In the genomic region with DNA sequence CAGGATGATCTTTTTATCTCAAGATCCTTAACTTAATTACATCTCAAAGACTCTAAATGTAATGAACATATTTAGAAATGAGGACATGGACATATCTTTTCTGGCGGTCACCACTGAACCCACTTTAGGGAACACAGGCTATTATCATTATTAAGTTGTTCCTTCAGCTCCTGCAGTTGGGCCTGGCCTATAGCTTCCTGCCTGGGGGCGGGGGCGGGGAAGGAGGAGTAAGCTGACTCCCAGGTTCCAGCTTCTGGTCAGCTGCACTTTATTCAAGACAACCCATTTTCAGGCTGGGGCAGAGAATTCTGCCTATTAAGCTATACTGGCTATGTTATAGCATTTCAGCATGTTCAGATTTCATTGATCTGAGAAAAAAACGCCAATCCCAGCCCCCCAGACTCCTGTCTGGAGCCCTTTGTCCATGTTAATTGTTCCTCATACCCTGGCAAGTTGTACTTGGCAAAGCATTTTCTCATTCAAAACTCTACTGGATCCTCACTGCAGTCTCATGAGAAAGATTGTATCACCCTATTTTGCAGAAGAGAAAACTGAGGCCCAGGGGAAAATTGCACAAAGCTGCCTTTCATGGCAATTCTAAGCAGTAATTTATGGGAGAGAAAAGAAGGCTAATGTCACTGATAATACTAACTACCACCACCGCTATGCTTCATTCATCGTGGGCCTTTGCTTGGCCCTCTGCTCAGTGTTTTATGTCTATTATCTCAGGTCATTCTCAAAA, we compare ENCODE assay signal across 24 cellular contexts. TPM values are rescaled to one million over a fixed set of nuclear protein-coding genes. Genes with fewer than 3 reads are reported as not detected.
"Had no signal": no experiment of that assay in that cellular context is flagged by ENCODE, and none has a peak within 500 bp of the region (broad histone marks: within the 10 kb centered on the region; RNA-seq: fewer than 3 reads in every experiment).

No MANE protein-coding gene starts in this region.

- H3K4me3 Mint-ChIP-seq: dendritic cell treated with granulocyte-macrophage colony-stimulating factor and Interleukin-4, amounts not matched to agents 40 ng/mL and 50 ng/mL, for 4 days; effector memory CD8-positive, alpha-beta T cell; naive thymus-derived CD8-positive, alpha-beta T cell; stimulated activated naive B cell treated with anti-CD40 and anti-IgM and Interleukin-4, amounts not matched to agents 10 μg/mL and 1 μg/mL and 100 μg/mL, for 72 hours; stimulated activated naive CD8-positive, alpha-beta T cell treated with anti-CD3 and anti-CD28 coated beads, Interleukin-15, amount 100 ng/mL, for 72 hours had no signal

- H3K27ac Mint-ChIP-seq: dendritic cell treated with granulocyte-macrophage colony-stimulating factor and Interleukin-4, amounts not matched to agents 40 ng/mL and 50 ng/mL, for 4 days; effector memory CD8-positive, alpha-beta T cell; naive thymus-derived CD8-positive, alpha-beta T cell; stimulated activated naive B cell treated with anti-CD40 and anti-IgM and Interleukin-4, amounts not matched to agents 10 μg/mL and 1 μg/mL and 100 μg/mL, for 72 hours; stimulated activated naive CD8-positive, alpha-beta T cell treated with anti-CD3 and anti-CD28 coated beads, Interleukin-15, amount 100 ng/mL, for 72 hours had no signal

- H3K9me3 Mint-ChIP-seq: dendritic cell treated with granulocyte-macrophage colony-stimulating factor and Interleukin-4, amounts not matched to agents 40 ng/mL and 50 ng/mL, for 4 days; effector memory CD8-positive, alpha-beta T cell; naive thymus-derived CD8-positive, alpha-beta T cell; stimulated activated naive B cell treated with anti-CD40 and anti-IgM and Interleukin-4, amounts not matched to agents 10 μg/mL and 1 μg/mL and 100 μg/mL, for 72 hours; stimulated activated naive CD8-positive, alpha-beta T cell treated with anti-CD3 and anti-CD28 coated beads, Interleukin-15, amount 100 ng/mL, for 72 hours had no signal

- DNase-seq: effector memory CD8-positive, alpha-beta T cell; erythroblast; foreskin melanocyte; kidney; left cardiac atrium; left ventricle myocardium superior; mesendoderm; mucosa of descending colon; naive thymus-derived CD8-positive, alpha-beta T cell; psoas muscle; stimulated activated CD4-positive, alpha-beta T cell treated with anti-CD3 and anti-CD28 coated beads, Interleukin-2, amount 100 ng/mL, for 24 hours; stimulated activated CD4-positive, alpha-beta T cell treated with anti-CD3 and anti-CD28 coated beads, Interleukin-4, amount 100 ng/mL, for 4 hours; stimulated activated naive B cell treated with anti-CD40 and anti-IgM and Interleukin-4, amounts not matched to agents 10 μg/mL and 1 μg/mL and 100 μg/mL, for 72 hours; stimulated activated naive CD8-positive, alpha-beta T cell treated with anti-CD3 and anti-CD28 coated beads, Interleukin-15, amount 100 ng/mL, for 72 hours; thyroid gland; upper lobe of left lung; uterus had no signal

- H3K27ac ChIP-seq: neutrophil, psoas muscle, skin epidermis, suprapubic skin, thyroid gland, upper lobe of left lung, uterus had no signal

- H3K36me3 ChIP-seq: neutrophil, suprapubic skin, thyroid gland, upper lobe of left lung, uterus had no signal

- H3K36me3 Mint-ChIP-seq: naive thymus-derived CD8-positive, alpha-beta T cell; stimulated activated naive B cell treated with anti-CD40 and anti-IgM and Interleukin-4, amounts not matched to agents 10 μg/mL and 1 μg/mL and 100 μg/mL, for 72 hours had no signal

- H3K27me3 ChIP-seq: suprapubic skin, thyroid gland, upper lobe of left lung, uterus had no signal

- H3K4me3 ChIP-seq: lung, mucosa of descending colon, psoas muscle, skin epidermis, suprapubic skin, thyroid gland, upper lobe of left lung, uterus had no signal

- H3K9me3 ChIP-seq: mucosa of descending colon, neutrophil, psoas muscle, suprapubic skin, thyroid gland, upper lobe of left lung, uterus had no signal

- H3K4me1 Mint-ChIP-seq: naive thymus-derived CD8-positive, alpha-beta T cell; stimulated activated naive B cell treated with anti-CD40 and anti-IgM and Interleukin-4, amounts not matched to agents 10 μg/mL and 1 μg/mL and 100 μg/mL, for 72 hours; stimulated activated naive CD8-positive, alpha-beta T cell treated with anti-CD3 and anti-CD28 coated beads, Interleukin-15, amount 100 ng/mL, for 72 hours had no signal

- H3K4me1 ChIP-seq: uterus had no signal

- ATAC-seq: effector memory CD8-positive, alpha-beta T cell; left cardiac atrium; left ventricle myocardium superior; mucosa of descending colon; naive thymus-derived CD8-positive, alpha-beta T cell; psoas muscle; sciatic nerve; stimulated activated naive B cell treated with anti-CD40 and anti-IgM and Interleukin-4, amounts not matched to agents 10 μg/mL and 1 μg/mL and 100 μg/mL, for 72 hours; stimulated activated naive CD8-positive, alpha-beta T cell treated with anti-CD3 and anti-CD28 coated beads, Interleukin-15, amount 100 ng/mL, for 72 hours had no signal

RNA-seq across cellular contexts. Expression of a gene that starts 25.1 kb away (rescaled TPM):
- total RNA-seq: endothelial cell of umbilical vein; naive thymus-derived CD8-positive, alpha-beta T cell had no signal
- polyA plus RNA-seq: endothelial cell of umbilical vein; naive thymus-derived CD8-positive, alpha-beta T cell had no signal
